14 cellular contexts compared by ENCODE assay signal in the genomic region with DNA sequence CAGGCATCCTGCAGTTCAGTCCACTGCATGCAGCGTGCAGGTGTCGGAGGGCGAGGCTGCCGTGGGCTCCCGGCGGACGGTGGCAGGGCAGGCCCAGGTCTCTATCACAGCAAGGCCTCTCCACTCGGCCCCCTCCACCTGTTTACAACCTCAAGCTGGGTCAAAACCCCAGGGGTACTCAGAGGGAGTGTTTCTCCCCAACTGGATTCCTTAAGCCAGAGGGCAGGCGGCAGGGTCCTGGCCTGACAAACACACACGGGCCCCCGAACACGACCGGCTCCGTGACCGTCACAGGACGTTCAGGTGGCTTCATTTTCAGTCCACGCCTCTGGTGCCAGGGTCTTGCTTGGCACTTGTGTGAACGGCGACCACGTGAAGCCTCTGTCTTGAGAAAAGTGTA. TPM values are rescaled to one million over a fixed set of nuclear protein-coding genes. Genes with fewer than 3 reads are reported as not detected.
A peak's percentile ranks its signal among the peaks of the same experiment; 100 is the strongest.
DNase-seq lines count a peak whose midpoint lies in the region; ATAC-seq, FAIRE-seq and TF ChIP-seq lines count a peak whose summit lies in the region.
"Had no signal": no experiment of that assay in that cellular context is flagged by ENCODE, and none has a peak within 500 bp of the region (broad histone marks: within the 10 kb centered on the region; RNA-seq: fewer than 3 reads in every experiment).

No MANE protein-coding gene starts in this region.

- peaks cover 4% of the 10 kb centered on the region for H3K27me3 Mint-ChIP-seq in neural progenitor cell (ENCODE audit: insufficient read depth, low read depth)

- H3K36me3 Mint-ChIP-seq in neural progenitor cell: peaks cover 5% of the 10 kb centered on the region

- WGBS in small intestine, 3 donors: 88 to 90% (median 90%) methylated on average over 20 of the region's 20 CpGs

- no peaks in the 10 kb centered on the region for H4K20me1 ChIP-seq in neural progenitor cell (ENCODE audit: low read depth)

- peaks cover 56% of the 10 kb centered on the region for H3K4me1 Mint-ChIP-seq in neural progenitor cell

- peak overlapping the region; percentile 21 for H3K9ac ChIP-seq in adipocyte (ENCODE audit: low read length)
- no peak overlapping the region for H3K9ac ChIP-seq in neural progenitor cell

- H3K79me2 ChIP-seq in neural progenitor cell (ENCODE audit: low read depth): peaks cover 5% of the 10 kb centered on the region

- no peaks in the 10 kb centered on the region for H3K9me3 ChIP-seq in adipocyte (ENCODE audit: control insufficient read depth, low read length)
- H3K9me3 ChIP-seq in neural progenitor cell (ENCODE audit: low read depth): no peaks in the 10 kb centered on the region
- no peaks in the 10 kb centered on the region for H3K9me3 ChIP-seq in small intestine (ENCODE audit: control insufficient read depth, low read depth)

- H3K27ac ChIP-seq in neural progenitor cell: no peak overlapping the region
- H3K27ac ChIP-seq in small intestine (ENCODE audit: low read depth in 1 of 2, low read length in 1 of 2): peak overlapping the region in 1 of 2 donors; percentile 32

- H3K4me3 Mint-ChIP-seq in neural progenitor cell: no peak overlapping the region

- no peak overlapping the region for H3K4me3 ChIP-seq in adipocyte (ENCODE audit: low read length)
- H3K4me3 ChIP-seq in neural progenitor cell: no peak overlapping the region
- no peak overlapping the region for H3K4me3 ChIP-seq in small intestine (ENCODE audit: low read depth in 1 of 2, low read length in 2 of 2)
- H3K4me3 ChIP-seq: skin epidermis had no signal

- H2AFZ ChIP-seq in neural progenitor cell (replicated peaks): no peak overlapping the region

- peak; percentile 1 for DNase-seq in stimulated activated CD4-positive, alpha-beta T cell treated with anti-CD3 and anti-CD28 coated beads, Interleukin-4, amount 100 ng/mL, for 1 hour
- DNase-seq in stimulated activated CD4-positive, alpha-beta T cell treated with anti-CD3 and anti-CD28 coated beads, Interleukin-15, amount 100 ng/mL, for 24 hours: no peak
- DNase-seq in adipocyte (ENCODE audit: low read depth): no peak
- no peak for DNase-seq in neural progenitor cell (ENCODE audit: low spot score)
- no peak for DNase-seq in small intestine
- DNase-seq: glutamatergic neuron, midbrain, NCI-H748 treated with DMSO at 0.1 percent for 48 hours, T1000 had no signal

- H3K4me1 ChIP-seq in adipocyte (ENCODE audit: control insufficient read depth, insufficient read depth, low read length): peaks cover 28% of the 10 kb centered on the region
- peaks cover 39% of the 10 kb centered on the region for H3K4me1 ChIP-seq in neural progenitor cell
- H3K4me1 ChIP-seq in small intestine (ENCODE audit: control insufficient read depth in 2 of 2, insufficient read depth in 1 of 2, low read depth in 1 of 2, low read length in 1 of 2): no peaks in the 10 kb centered on the region

- no peak for ATAC-seq in HG03571 (IDR thresholded peaks at IDR 0.05; ENCODE audit: unreplicated experiment)
- no peak for ATAC-seq in HG03135 (IDR thresholded peaks at IDR 0.05; ENCODE audit: unreplicated experiment)
- no peak for ATAC-seq in HG03108 (IDR thresholded peaks at IDR 0.05; ENCODE audit: unreplicated experiment)

- H3K9me3 Mint-ChIP-seq in neural progenitor cell: peaks cover 2% of the 10 kb centered on the region

- no peak for FAIRE-seq in small intestine (lab: Jason Lieb, UNC)

- H3K4me2 ChIP-seq in neural progenitor cell: no peak overlapping the region

- H3K36me3 ChIP-seq in adipocyte (ENCODE audit: control insufficient read depth, insufficient read depth, low read length, severe bottlenecking): no peaks in the 10 kb centered on the region
- H3K36me3 ChIP-seq in neural progenitor cell: no peaks in the 10 kb centered on the region
- no peaks in the 10 kb centered on the region for H3K36me3 ChIP-seq in small intestine (ENCODE audit: control insufficient read depth in 2 of 2, insufficient read depth in 2 of 2, low read length in 2 of 2)

- H3K27me3 ChIP-seq in adipocyte (replicated peaks; ENCODE audit: control insufficient read depth, insufficient read depth, low read length): no peaks in the 10 kb centered on the region
- no peaks in the 10 kb centered on the region for H3K27me3 ChIP-seq in neural progenitor cell
- no peaks in the 10 kb centered on the region for H3K27me3 ChIP-seq in small intestine (ENCODE audit: control insufficient read depth in 2 of 2, insufficient read depth in 2 of 2, low read length in 2 of 2)
- H3K27me3 ChIP-seq: dorsolateral prefrontal cortex had no signal

- peaks cover 38% of the 10 kb centered on the region for H3F3A ChIP-seq in neural progenitor cell (ENCODE audit: low read depth)

- H3K27ac Mint-ChIP-seq in neural progenitor cell: peak overlapping the region; percentile 81

- TF ChIP-seq CTCF in neural progenitor cell (IDR thresholded peaks at IDR 0.05): no peak

RNA-seq across cellular contexts. Expression of a gene that starts 23.5 kb away (rescaled TPM):
- 2.9 and 6.0 TPM in 2 replicates for total RNA-seq in neural progenitor cell (ENCODE audit: low replicate concordance)
- 1 to 10 TPM; 2.0 to 7.2 (median 6.5) TPM for polyA plus RNA-seq in small intestine
